In genomic region chr1:167132306-167133010, GRCh38 we compare ENCODE assay signal across 26 cellular contexts. TPM values are rescaled to one million over a fixed set of nuclear protein-coding genes. Genes with fewer than 3 reads are reported as not detected.
A peak's percentile ranks its signal among the peaks of the same experiment; 100 is the strongest.
DNase-seq lines count a peak whose midpoint lies in the region; ATAC-seq, FAIRE-seq and TF ChIP-seq lines count a peak whose summit lies in the region.
"Had no signal": no experiment of that assay in that cellular context is flagged by ENCODE, and none has a peak within 500 bp of the region (broad histone marks: within the 10 kb centered on the region; RNA-seq: fewer than 3 reads in every experiment).

No MANE protein-coding gene starts in this region.

- H3K27me3 ChIP-seq in HepG2 (ENCODE audit: control insufficient read depth in 1 of 2, insufficient read depth in 2 of 2, low read length in 2 of 2) (peaks cover 1 to 45% of the 10 kb centered on the region in 2 experiments; a peak in 4 of 5 replicates), right lobe of liver (no peaks in the 10 kb centered on the region), GM12878 (replicated peaks in 1 of 2; ENCODE audit: control insufficient read depth in 2 of 2, insufficient read depth in 2 of 2, low read length in 1 of 2) (peaks cover 7 to 8% of the 10 kb centered on the region in 2 experiments; a peak in 2 of 4 replicates), endodermal cell (ENCODE audit: control insufficient read depth, insufficient read depth, low read length, poor library complexity, severe bottlenecking) (no peaks in the 10 kb centered on the region)

- H3K36me3 Mint-ChIP-seq in endodermal cell (ENCODE audit: low read depth) = no peaks in the 10 kb centered on the region
- H3K36me3 Mint-ChIP-seq: CD8-positive, alpha-beta T cell had no signal

- H3K27ac ChIP-seq in HepG2 (ENCODE audit: extremely low read length, insufficient read depth, low read length) (no peak overlapping the region), right lobe of liver (no peak overlapping the region), GM12878 (ENCODE audit: control insufficient read depth, insufficient read depth) (no peak overlapping the region), endodermal cell (ENCODE audit: low read depth, low read length) (no peak overlapping the region)
- H3K27ac ChIP-seq: C4-2B had no signal

- TF ChIP-seq RAD21 in HepG2 (CRISPR knock-in tag; IDR thresholded peaks at IDR 0.05) (no peak), GM12878 (IDR thresholded peaks at IDR 0.05; ENCODE audit: insufficient read depth, low read depth, low read length) (no peak)

- H3K9ac ChIP-seq in HepG2 (ENCODE audit: insufficient read depth, low read depth, low read length) (no peak overlapping the region), GM12878 (ENCODE audit: control insufficient read depth, insufficient read depth, low read length) (no peak overlapping the region), endodermal cell (ENCODE audit: extremely low read depth, low read length, poor library complexity, severe bottlenecking) (no peak overlapping the region)

- in situ Hi-C loops in HepG2 (cut with HindIII; ENCODE audit: extremely low pct_ligation_motif_present, low pct_unique_long_range_greater_than_20kb) = no loop called here
- in situ Hi-C loops in GM12878 (cut with MboI) = no loop called here

- RAD21 ChIA-PET in GM12878 (lab: Charles Lee; ENCODE audit: unreplicated experiment) = no interaction called here

- TF ChIP-seq EP300 in HepG2 (IDR thresholded peaks at IDR 0.05; ENCODE audit: low read depth in 2 of 2, low read length in 2 of 2) (no peak), HepG2 (CRISPR knock-in tag; IDR thresholded peaks at IDR 0.05; ENCODE audit: borderline replicate concordance) (no peak), GM12878 (IDR thresholded peaks at IDR 0.05; ENCODE audit: borderline replicate concordance in 1 of 2, control insufficient read depth in 1 of 2, low read depth in 2 of 2, low read length in 2 of 2) (no peak)

- H3K4me3 ChIP-seq in HepG2 (replicated peaks in 1 of 3; ENCODE audit: insufficient read depth in 1 of 3, low read depth in 2 of 3, low read length in 3 of 3) (no peak overlapping the region), right lobe of liver (no peak overlapping the region), GM12878 (no peak overlapping the region), mucosa of descending colon (no peak overlapping the region), endodermal cell (ENCODE audit: low read length) (no peak overlapping the region)
- H3K4me3 ChIP-seq: MG63 had no signal

- no peak overlapping the region for H3K27ac Mint-ChIP-seq in endodermal cell
- H3K27ac Mint-ChIP-seq: CD8-positive, alpha-beta T cell had no signal

- H2AFZ ChIP-seq in HepG2 (ENCODE audit: low read length) (no peak overlapping the region), GM12878 (ENCODE audit: control insufficient read depth, low read depth, low read length) (no peak overlapping the region)

- peaks cover 3% of the 10 kb centered on the region for H3K9me3 Mint-ChIP-seq in endodermal cell
- H3K9me3 Mint-ChIP-seq: CD8-positive, alpha-beta T cell had no signal

- H3K4me1 ChIP-seq in HepG2 (ENCODE audit: insufficient read depth, low read length) (no peaks in the 10 kb centered on the region), right lobe of liver (no peaks in the 10 kb centered on the region), GM12878 (ENCODE audit: control insufficient read depth, insufficient read depth, low read length) (no peaks in the 10 kb centered on the region), mucosa of descending colon (ENCODE audit: low read depth) (no peaks in the 10 kb centered on the region), endodermal cell (ENCODE audit: control insufficient read depth, insufficient read depth, low read length) (no peaks in the 10 kb centered on the region)
- H3K4me1 ChIP-seq: Caco-2 had no signal

- POLR2A ChIA-PET in HepG2 (lab: Yijun Ruan, JAX) = no interaction called here
- POLR2A ChIA-PET in GM12878 (lab: Charles Lee) = no interaction called here

- CTCF ChIA-PET in HepG2 (lab: Yijun Ruan, JAX; ENCODE audit: low intra/inter-chr PET ratio, low total read pairs) = no interaction called here
- CTCF ChIA-PET in GM12878 (lab: Yijun Ruan, JAX) = no interaction called here

- ATAC-seq in HepG2 (peak; percentile 34; the same call in 1 of the 3 replicates), right lobe of liver (no peak), GM12878 (no peak), mucosa of descending colon (peak; percentile 42), GM21717 (IDR thresholded peaks at IDR 0.05; ENCODE audit: unreplicated experiment) (no peak)
- ATAC-seq: CD8-positive, alpha-beta T cell had no signal

- H3K4me2 ChIP-seq in HepG2 (ENCODE audit: low read depth, low read length) (no peak overlapping the region), GM12878 (ENCODE audit: control insufficient read depth, insufficient read depth) (no peak overlapping the region)

- TF ChIP-seq POLR2A in HepG2 (IDR thresholded peaks at IDR 0.05; ENCODE audit: insufficient read depth in 1 of 2, low read depth in 2 of 2, low read length in 2 of 2) (no peak), right lobe of liver (IDR thresholded peaks at IDR 0.05) (no peak), GM12878 (IDR thresholded peaks at IDR 0.05; ENCODE audit: low read depth, low read length) (no peak)

- no peak for FAIRE-seq in HepG2 (lab: Jason Lieb, UNC)
- no peak for FAIRE-seq in GM12878 (lab: Jason Lieb, UNC)
- FAIRE-seq: GM19239, H54 had no signal

- SMC1A ChIA-PET in GM12878 (lab: Charles Lee; ENCODE audit: uncharacterized antibody, unreplicated experiment) = interaction anchor here (0.8 kb wide), 1 partner anchor 266 kb away, joined by 3 read pairs; no protein-coding TSS in a partner anchor

- TF ChIP-seq CTCF in HepG2 (CRISPR knock-in tag; IDR thresholded peaks at IDR 0.05) (no peak), right lobe of liver (IDR thresholded peaks at IDR 0.05) (no peak), GM12878 (IDR thresholded peaks at IDR 0.05 in 2 of 3, conservative IDR thresholded peaks at IDR 0.05 in 1 of 3; ENCODE audit: control insufficient read depth in 2 of 3, extremely low read depth in 1 of 3, insufficient read depth in 1 of 3, low read depth in 3 of 3, low read length in 3 of 3) (no peak), mucosa of descending colon (IDR thresholded peaks at IDR 0.05) (no peak), endodermal cell (conservative IDR thresholded peaks at IDR 0.05) (no peak)

- no peaks in the 10 kb centered on the region for H4K20me1 ChIP-seq in HepG2 (ENCODE audit: insufficient read depth, low read length)
- no peaks in the 10 kb centered on the region for H4K20me1 ChIP-seq in GM12878 (ENCODE audit: control insufficient read depth, insufficient read depth)

- no peaks in the 10 kb centered on the region for H3K79me2 ChIP-seq in HepG2 (ENCODE audit: insufficient read depth, low read length)
- H3K79me2 ChIP-seq in GM12878 (ENCODE audit: control insufficient read depth, insufficient read depth, low read length) = no peaks in the 10 kb centered on the region

- no peaks in the 10 kb centered on the region for H3K36me3 ChIP-seq in HepG2 (replicated peaks in 1 of 2; ENCODE audit: control insufficient read depth in 1 of 2, insufficient read depth in 2 of 2, low read length in 2 of 2)
- H3K36me3 ChIP-seq in right lobe of liver = no peaks in the 10 kb centered on the region
- H3K36me3 ChIP-seq in GM12878 (ENCODE audit: control insufficient read depth in 2 of 2, insufficient read depth in 2 of 2, low read length in 1 of 2) = no peaks in the 10 kb centered on the region
- H3K36me3 ChIP-seq in mucosa of descending colon (ENCODE audit: low read depth) = no peaks in the 10 kb centered on the region
- H3K36me3 ChIP-seq in endodermal cell (ENCODE audit: control insufficient read depth, insufficient read depth, low read length) = no peaks in the 10 kb centered on the region
- H3K36me3 ChIP-seq: MG63 had no signal

- WGBS in HepG2 (ENCODE audit: low lambda C conversion rate) = 5% methylated on average over 7 of the region's 8 CpGs
- 52% methylated on average over 7 of the region's 8 CpGs for WGBS in right lobe of liver (ENCODE audit: insufficient coverage, low coverage, low lambda C conversion rate, missing lambda C conversion rate)
- 28% methylated on average over 8 of the region's 8 CpGs for WGBS in GM12878 (ENCODE audit: insufficient coverage, insufficient replicate concordance, low lambda C conversion rate, missing lambda C conversion rate)
- WGBS in endodermal cell (ENCODE audit: insufficient coverage in 1 of 2, insufficient read length in 1 of 2), 2 experiments = 94 to 100% methylated on average over 3 to 8 of the region's 8 CpGs

- DNase-seq in HepG2 (ENCODE audit: low spot score) = no peak
- DNase-seq in right lobe of liver = no peak
- no peak for DNase-seq in GM12878 (ENCODE audit: low read depth, low spot score)
- DNase-seq in mucosa of descending colon = no peak
- no peak for DNase-seq in endodermal cell
- DNase-seq in NCI-H1930 (lab: John Stamatoyannopoulos, UW) = no peak
- DNase-seq: Caco-2; CD8-positive, alpha-beta T cell; DMS79 treated with DMSO at 0.1 percent for 48 hours; MG63; NCI-H1105 treated with DMSO at 0.1 percent for 48 hours; NCI-H146; NCI-H2029 treated with DMSO at 0.1 percent for 48 hours; NCI-H2227 treated with DMSO at 0.1 percent for 48 hours; NCI-H510A; NCI-H69; RPMI8226; SHP77 had no signal

- peaks cover 15% of the 10 kb centered on the region for H3K27me3 Mint-ChIP-seq in endodermal cell (ENCODE audit: insufficient read depth)

- H3K9me3 ChIP-seq in HepG2 (ENCODE audit: low read length) = no peaks in the 10 kb centered on the region
- no peaks in the 10 kb centered on the region for H3K9me3 ChIP-seq in right lobe of liver
- H3K9me3 ChIP-seq in GM12878 (replicated peaks; ENCODE audit: control insufficient read depth, insufficient read depth, low read length) = no peaks in the 10 kb centered on the region
- H3K9me3 ChIP-seq in mucosa of descending colon = no peaks in the 10 kb centered on the region
- peaks cover 11% of the 10 kb centered on the region for H3K9me3 ChIP-seq in endodermal cell (ENCODE audit: control insufficient read depth, low read length)
- H3K9me3 ChIP-seq: Caco-2 had no signal

- no peak overlapping the region for H3K4me3 Mint-ChIP-seq in endodermal cell
- H3K4me3 Mint-ChIP-seq: CD8-positive, alpha-beta T cell had no signal

- intact Hi-C loops in HepG2 (cut with micrococcal nuclease; ENCODE audit: unreplicated experiment) = no loop called here
- intact Hi-C loops in right lobe of liver (cut with DNase I) = no loop called here
- intact Hi-C loops in GM12878 (cut with micrococcal nuclease; ENCODE audit: unreplicated experiment) = no loop called here
- intact Hi-C loops in mucosa of descending colon (cut with DNase I, micrococcal nuclease) = no loop called here

- no TSS peak for BruUV-seq in HepG2 (replicated peaks; lab: Mats Ljungman, UMichigan)
- no TSS peak for BruUV-seq in GM12878 (replicated peaks; lab: Mats Ljungman, UMichigan)

- H3K4me1 Mint-ChIP-seq in endodermal cell = peaks cover 28% of the 10 kb centered on the region

RNA-seq across cellular contexts. Expression of gene STYXL2, which starts 38.6 kb away (rescaled TPM):
- total RNA-seq in HepG2 (2016; rRNA removed; fragmentation: Illumina TruSeq; extraction: Trizol) (not detected in 2 replicates), right lobe of liver (under 1 TPM in 1 of 6 experiments, not detected in 5; 0.12 TPM), GM12878 (2014; rRNA removed) (under 0.01 TPM in 1 of 2 replicates, not detected in the other), GM12878 (2014; rRNA removed; fragmentation: Illumina TruSeq; extraction: Trizol) (not detected in 2 replicates), GM12878 (2021) (0.08 TPM in 2 replicates), mucosa of descending colon (under 1 TPM; 0.13 to 0.17 (median 0.17) TPM), endodermal cell (1 to 10 TPM in 1 of 2 donors, under 1 TPM in 1; 0.99 to 5.2 TPM)
- total RNA-seq in HepG2 (2016; cell fraction: cytosol; rRNA removed; fragmentation: Illumina TruSeq; extraction: Trizol; ENCODE audit: low read depth) = not detected in 2 replicates
- total RNA-seq in HepG2 (2016; cell fraction: insoluble cytoplasmic fraction; rRNA removed; fragmentation: Illumina TruSeq; extraction: Trizol) = not detected in 2 replicates
- total RNA-seq in HepG2 (2016; cell fraction: membrane; rRNA removed; fragmentation: Illumina TruSeq; extraction: Trizol) = not detected in 2 replicates
- not detected in 2 replicates for total RNA-seq in HepG2 (2016; cell fraction: nucleus; rRNA removed; fragmentation: Illumina TruSeq; extraction: Trizol)
- polyA plus RNA-seq in HepG2 (2011; rRNA removed) (not detected in 2 replicates), GM12878 (2011; rRNA removed) (not detected in 2 replicates), GM12878 (2014; fragmentation: Illumina TruSeq; extraction: Trizol) (0.03 TPM in 1 of 2 replicates, not detected in the other), GM12878 (2014; fragmentation: Nextera tagmentation; extraction: Ambion mirVana) (not detected), GM12878 (2014; rRNA removed) (0.01 TPM in 1 of 2 replicates, not detected in the other), GM12878 (2016; fragmentation: Nextera tagmentation; extraction: Ambion mirVana) (not detected)
- polyA plus RNA-seq in HepG2 (2011; cell fraction: cytosol; rRNA removed) = not detected in 2 replicates
- polyA plus RNA-seq in HepG2 (2011; cell fraction: nucleus; rRNA removed) = not detected in 2 replicates
- not detected in 2 replicates for polyA plus RNA-seq in HepG2 (2012)
- polyA plus RNA-seq in HepG2 (2016; cell fraction: cytosol; fragmentation: Illumina TruSeq; extraction: Trizol; ENCODE audit: low read depth) = not detected in 2 replicates
- polyA plus RNA-seq in HepG2 (2016; cell fraction: insoluble cytoplasmic fraction; fragmentation: Illumina TruSeq; extraction: Trizol; ENCODE audit: low read depth) = not detected in 2 replicates
- polyA plus RNA-seq in HepG2 (2016; cell fraction: membrane; fragmentation: Illumina TruSeq; extraction: Trizol; ENCODE audit: low read depth) = not detected in 2 replicates
- not detected in 2 replicates for polyA plus RNA-seq in HepG2 (2016; cell fraction: nucleus; fragmentation: Illumina TruSeq; extraction: Trizol; ENCODE audit: insufficient read depth, low read depth)
- not detected in 2 replicates for polyA minus RNA-seq in HepG2 (2011; rRNA and poly(A)+ RNA removed; ENCODE audit: low replicate concordance)
- polyA minus RNA-seq in HepG2 (2011; cell fraction: cytosol; rRNA and poly(A)+ RNA removed) = not detected in 2 replicates
- polyA minus RNA-seq in HepG2 (2011; cell fraction: nucleus; rRNA and poly(A)+ RNA removed) = not detected in 2 replicates
- total RNA-seq in GM12878 (2013; cell fraction: nucleolus; rRNA removed) = 0.19 and 0.24 TPM in 2 replicates
- not detected for polyA plus RNA-seq in GM12878 (2011; ENCODE audit: low read depth)
- 0.01 TPM in 1 of 2 replicates, not detected in the other for polyA plus RNA-seq in GM12878 (2011; cell fraction: cytosol; rRNA removed)
- not detected in 2 replicates for polyA plus RNA-seq in GM12878 (2011; cell fraction: nucleus; rRNA removed)
- polyA plus RNA-seq in GM12878 (2012) = not detected in 2 replicates
- not detected in 2 replicates for polyA minus RNA-seq in GM12878 (2011; rRNA and poly(A)+ RNA removed)
- polyA minus RNA-seq in GM12878 (2011; cell fraction: cytosol; rRNA and poly(A)+ RNA removed) = not detected in 2 replicates
- not detected in 2 replicates for polyA minus RNA-seq in GM12878 (2011; cell fraction: nucleus; rRNA and poly(A)+ RNA removed)
- polyA plus RNA-seq in endodermal cell (2013, experiment 1 of 2) = 0.21 TPM
- polyA plus RNA-seq in endodermal cell (2013, experiment 2 of 2) = 0.17 TPM
- total RNA-seq: A673; Caco-2; CD8-positive, alpha-beta T cell; HT-29; SK-MEL-5 had no signal

RNA-seq across cellular contexts. Expression of gene GPA33, which starts 42.3 kb away (rescaled TPM):
- total RNA-seq in HepG2 (2016; rRNA removed; fragmentation: Illumina TruSeq; extraction: Trizol) = not detected in 2 replicates
- not detected in 2 replicates for total RNA-seq in HepG2 (2016; cell fraction: cytosol; rRNA removed; fragmentation: Illumina TruSeq; extraction: Trizol; ENCODE audit: low read depth)
- not detected in 2 replicates for total RNA-seq in HepG2 (2016; cell fraction: insoluble cytoplasmic fraction; rRNA removed; fragmentation: Illumina TruSeq; extraction: Trizol)
- not detected in 2 replicates for total RNA-seq in HepG2 (2016; cell fraction: membrane; rRNA removed; fragmentation: Illumina TruSeq; extraction: Trizol)
- total RNA-seq in HepG2 (2016; cell fraction: nucleus; rRNA removed; fragmentation: Illumina TruSeq; extraction: Trizol) = not detected in 2 replicates
- polyA plus RNA-seq in HepG2 (2011; rRNA removed) = not detected in 2 replicates
- polyA plus RNA-seq in HepG2 (2011; cell fraction: cytosol; rRNA removed) = not detected in 2 replicates
- polyA plus RNA-seq in HepG2 (2011; cell fraction: nucleus; rRNA removed) = not detected in 2 replicates
- not detected in 2 replicates for polyA plus RNA-seq in HepG2 (2012)
- not detected in 2 replicates for polyA plus RNA-seq in HepG2 (2016; cell fraction: cytosol; fragmentation: Illumina TruSeq; extraction: Trizol; ENCODE audit: low read depth)
- polyA plus RNA-seq in HepG2 (2016; cell fraction: insoluble cytoplasmic fraction; fragmentation: Illumina TruSeq; extraction: Trizol; ENCODE audit: low read depth) = not detected in 2 replicates
- polyA plus RNA-seq in HepG2 (2016; cell fraction: membrane; fragmentation: Illumina TruSeq; extraction: Trizol; ENCODE audit: low read depth) = not detected in 2 replicates
- not detected in 2 replicates for polyA plus RNA-seq in HepG2 (2016; cell fraction: nucleus; fragmentation: Illumina TruSeq; extraction: Trizol; ENCODE audit: insufficient read depth, low read depth)
- polyA minus RNA-seq in HepG2 (2011; rRNA and poly(A)+ RNA removed; ENCODE audit: low replicate concordance) = not detected in 2 replicates
- not detected in 2 replicates for polyA minus RNA-seq in HepG2 (2011; cell fraction: cytosol; rRNA and poly(A)+ RNA removed)
- not detected in 2 replicates for polyA minus RNA-seq in HepG2 (2011; cell fraction: nucleus; rRNA and poly(A)+ RNA removed)
- total RNA-seq in right lobe of liver = under 1 TPM in 1 of 6 experiments, not detected in 5; 0.12 TPM
- total RNA-seq in GM12878 (2013; cell fraction: nucleolus; rRNA removed) = 0.27 and 0.31 TPM in 2 replicates
- 0.22 and 0.23 TPM in 2 replicates for total RNA-seq in GM12878 (2014; rRNA removed)
- total RNA-seq in GM12878 (2014; rRNA removed; fragmentation: Illumina TruSeq; extraction: Trizol) = 0.13 and 0.14 TPM in 2 replicates
- total RNA-seq in GM12878 (2021) = 0.21 and 0.88 TPM in 2 replicates
- polyA plus RNA-seq in GM12878 (2011; ENCODE audit: low read depth) = 0.12 TPM
- polyA plus RNA-seq in GM12878 (2011; rRNA removed) = 0.10 TPM in 1 of 2 replicates, not detected in the other
- 0.03 TPM in 1 of 2 replicates, not detected in the other for polyA plus RNA-seq in GM12878 (2011; cell fraction: cytosol; rRNA removed)
- polyA plus RNA-seq in GM12878 (2011; cell fraction: nucleus; rRNA removed) = 0.06 and 0.07 TPM in 2 replicates
- 0.22 and 0.39 TPM in 2 replicates for polyA plus RNA-seq in GM12878 (2012)
- polyA plus RNA-seq in GM12878 (2014; fragmentation: Illumina TruSeq; extraction: Trizol) = 0.12 and 0.25 TPM in 2 replicates
- under 1 TPM in 1 of 2 experiments, not detected in 1; 0.09 TPM for polyA plus RNA-seq in GM12878 (2014; fragmentation: Nextera tagmentation; extraction: Ambion mirVana)
- polyA plus RNA-seq in GM12878 (2014; rRNA removed) = 0.14 and 0.27 TPM in 2 replicates
- polyA plus RNA-seq in GM12878 (2016; fragmentation: Nextera tagmentation; extraction: Ambion mirVana) = under 1 TPM; 0.21 to 0.24 TPM
- polyA minus RNA-seq in GM12878 (2011; rRNA and poly(A)+ RNA removed) = not detected in 2 replicates
- polyA minus RNA-seq in GM12878 (2011; cell fraction: cytosol; rRNA and poly(A)+ RNA removed) = not detected in 2 replicates
- polyA minus RNA-seq in GM12878 (2011; cell fraction: nucleus; rRNA and poly(A)+ RNA removed) = not detected in 2 replicates
- 100 to 1,000 TPM; 221 to 764 (median 482) TPM for total RNA-seq in mucosa of descending colon
- 1 to 10 TPM in 1 of 2 donors, under 1 TPM in 1; 0.37 to 1.5 TPM for total RNA-seq in endodermal cell
- polyA plus RNA-seq in endodermal cell (2013, experiment 1 of 2) = 2.2 TPM
- 1.4 TPM for polyA plus RNA-seq in endodermal cell (2013, experiment 2 of 2)
- total RNA-seq: A673, Caco-2, LHCN-M2, SK-MEL-5 had no signal

Comparison
In these comparisons a context has a peak if more than half of its experiments do, and no peak if none do; other contexts are left out.
1. ATAC-seq: peak in HepG2 (single experiment) and mucosa of descending colon (single experiment); none in right lobe of liver (0 of 4), GM12878 (single experiment) and GM21717 (single experiment).
2. RNA of gene GPA33, which starts 42.3 kb away (total RNA-seq): 221 to 764 TPM in mucosa of descending colon; 0.37 to 1.5 TPM in endodermal cell, 0.13 to 0.88 TPM in GM12878, 0.12 TPM in right lobe of liver and not detected in HepG2; every median in the first group is over 10 times any median in the second.
3. Of the 75 proteins assayed by ChIP-seq in both HepG2 and GM12878: peak only in HepG2: none; only in GM12878: none; in both: SRF; in neither: 74.